Comparison of ENCODE assay signal across 1 cellular context in genomic region chr16:20747030-20747816, GRCh38.
TF ChIP-seq lines count a peak whose summit lies in the region.

No MANE protein-coding gene starts in this region.

TF ChIP-seq in GM12878, 131 proteins besides CTCF, POLR2A, EP300 and RAD21:
- TF ChIP-seq CBX5 (IDR thresholded peaks at IDR 0.05; ENCODE audit: low read depth) (0 out of 2 replicates have a peak, but pooled peaks have one; percentile 40), CHD2 (IDR thresholded peaks at IDR 0.05; ENCODE audit: borderline replicate concordance, low read depth, low read length) (no peak), ZNF217 (IDR thresholded peaks at IDR 0.05) (no peak), USF2 (IDR thresholded peaks at IDR 0.05; ENCODE audit: borderline replicate concordance, low read depth, low read length) (no peak), TBL1XR1 (IDR thresholded peaks at IDR 0.05; ENCODE audit: low read depth, low read length) (no peak)
